Comparison of ENCODE assay signal across 13 cellular contexts in the genomic region with DNA sequence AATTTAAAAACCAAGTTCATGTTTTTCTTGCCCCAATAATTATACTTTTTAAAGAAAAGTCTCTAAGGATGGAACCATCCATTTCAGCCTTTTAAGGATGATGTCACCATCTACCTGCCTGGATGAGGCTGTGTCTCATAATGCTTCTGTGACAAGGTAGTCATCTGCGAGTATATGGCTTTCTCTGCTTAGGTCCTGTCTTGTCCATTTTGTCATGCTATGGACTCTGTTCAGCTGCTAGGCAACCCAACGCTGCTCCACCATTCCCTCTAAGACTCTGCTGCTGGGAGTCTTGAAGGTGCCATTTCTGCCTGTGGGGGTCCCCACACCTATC.
DNase-seq lines count a peak whose midpoint lies in the region; ATAC-seq and TF ChIP-seq lines count a peak whose summit lies in the region.
"Had no signal": no experiment of that assay in that cellular context is flagged by ENCODE, and none has a peak within 500 bp of the region (broad histone marks: within the 10 kb centered on the region; RNA-seq: fewer than 3 reads in every experiment).

No MANE protein-coding gene starts in this region.

- no peaks in the 10 kb centered on the region for H3K27me3 Mint-ChIP-seq in activated CD8-positive, alpha-beta memory T cell treated with anti-CD3 and anti-CD28 coated beads, Interleukin-2, amount 10 ng/mL, durations not matched to agents 7 days and 5 days

- ATAC-seq in activated CD8-positive, alpha-beta memory T cell treated with anti-CD3 and anti-CD28 coated beads, Interleukin-2, amount 10 ng/mL, durations not matched to agents 7 days and 5 days, result no peak
- ATAC-seq in GM21825 (IDR thresholded peaks at IDR 0.05; ENCODE audit: unreplicated experiment) (peak; percentile 34), HG03139 (IDR thresholded peaks at IDR 0.05; ENCODE audit: unreplicated experiment) (peak; percentile 33)
- ATAC-seq: sciatic nerve had no signal

- H3K9me3 ChIP-seq in uterus (no peaks in the 10 kb centered on the region), BE2C (no peaks in the 10 kb centered on the region)

- H3K4me1 ChIP-seq in uterus (no peaks in the 10 kb centered on the region), BE2C (no peaks in the 10 kb centered on the region)

- no peaks in the 10 kb centered on the region for H3K36me3 ChIP-seq in uterus
- no peaks in the 10 kb centered on the region for H3K36me3 ChIP-seq in BE2C

- H3K4me3 ChIP-seq in uterus (no peak overlapping the region), BE2C (ENCODE audit: low read depth, low read length) (no peak overlapping the region)

- H3K4me3 Mint-ChIP-seq in activated CD8-positive, alpha-beta memory T cell treated with anti-CD3 and anti-CD28 coated beads, Interleukin-2, amount 10 ng/mL, durations not matched to agents 7 days and 5 days, result no peak overlapping the region
- H3K4me3 Mint-ChIP-seq: immature natural killer cell had no signal

- CTCF ChIA-PET in activated CD8-positive, alpha-beta memory T cell treated with anti-CD3 and anti-CD28 coated beads, Interleukin-2, amount 10 ng/mL, durations not matched to agents 7 days and 5 days (lab: Charles Lee), result interaction anchor here (1.0 kb wide), 1 partner anchor 9 kb away, joined by 3 read pairs; no protein-coding TSS in a partner anchor

- H3K27me3 ChIP-seq in uterus (no peaks in the 10 kb centered on the region), BE2C (no peaks in the 10 kb centered on the region)

- DNase-seq in activated CD8-positive, alpha-beta memory T cell treated with anti-CD3 and anti-CD28 coated beads, Interleukin-2, amount 10 ng/mL, durations not matched to agents 7 days and 5 days, result no peak
- no peak for DNase-seq in activated CD8-positive, alpha-beta memory T cell treated with anti-CD3 and anti-CD28 coated beads, Interleukin-2, amount 50 U/mL, for 48 hours
- DNase-seq in posterior cingulate gyrus (no peak), uterus (no peak), BE2C (no peak), AG08395 (ENCODE audit: low spot score) (no peak)
- DNase-seq: 8988T, immature natural killer cell, NCI-H510A, SHP77 had no signal

- no peak for TF ChIP-seq POLR2A in uterus (IDR thresholded peaks at IDR 0.05)

- intact Hi-C loops in posterior cingulate gyrus (cut with DNase I) (no loop called here), uterus (cut with DNase I; ENCODE audit: low total_unique reads) (no loop called here)

- peaks cover 39% of the 10 kb centered on the region for H3K36me3 Mint-ChIP-seq in activated CD8-positive, alpha-beta memory T cell treated with anti-CD3 and anti-CD28 coated beads, Interleukin-2, amount 10 ng/mL, durations not matched to agents 7 days and 5 days

- no peak overlapping the region for H3K27ac ChIP-seq in uterus

- H3K9me3 Mint-ChIP-seq in activated CD8-positive, alpha-beta memory T cell treated with anti-CD3 and anti-CD28 coated beads, Interleukin-2, amount 10 ng/mL, durations not matched to agents 7 days and 5 days (ENCODE audit: low read depth), result peaks cover 13% of the 10 kb centered on the region

- TF ChIP-seq CTCF in uterus (IDR thresholded peaks at IDR 0.05) (no peak), BE2C (IDR thresholded peaks at IDR 0.05; ENCODE audit: low read depth, low read length) (no peak)

- peaks cover 28% of the 10 kb centered on the region for H3K4me1 Mint-ChIP-seq in activated CD8-positive, alpha-beta memory T cell treated with anti-CD3 and anti-CD28 coated beads, Interleukin-2, amount 10 ng/mL, durations not matched to agents 7 days and 5 days

- H3K27ac Mint-ChIP-seq in activated CD8-positive, alpha-beta memory T cell treated with anti-CD3 and anti-CD28 coated beads, Interleukin-2, amount 10 ng/mL, durations not matched to agents 7 days and 5 days, result peak overlapping the region; percentile 60
- H3K27ac Mint-ChIP-seq: immature natural killer cell had no signal
